18 cellular contexts compared by ENCODE assay signal in the genomic region with DNA sequence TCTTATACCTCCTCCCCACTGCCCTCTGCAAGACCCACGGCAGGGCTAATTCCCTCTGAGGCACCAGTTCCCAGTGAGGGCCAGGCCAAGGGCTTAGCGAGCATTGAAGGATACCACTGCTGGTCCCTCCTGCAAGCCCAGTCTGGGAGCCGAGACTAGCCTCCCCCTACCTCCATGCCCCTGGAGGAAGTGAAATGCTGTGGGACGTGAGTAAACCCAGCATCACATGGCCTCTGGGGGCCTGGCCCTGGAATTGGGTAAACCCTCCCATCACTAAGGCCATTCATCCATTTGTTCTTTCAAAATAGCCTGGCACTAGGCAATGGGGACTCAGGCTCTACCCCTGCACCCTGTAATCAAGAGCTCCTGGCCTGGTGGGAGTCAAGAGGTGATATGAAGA. TPM values are rescaled to one million over a fixed set of nuclear protein-coding genes. Genes with fewer than 3 reads are reported as not detected.
A peak's percentile ranks its signal among the peaks of the same experiment; 100 is the strongest.
DNase-seq lines count a peak whose midpoint lies in the region; ATAC-seq and TF ChIP-seq lines count a peak whose summit lies in the region.
"Had no signal": no experiment of that assay in that cellular context is flagged by ENCODE, and none has a peak within 500 bp of the region (broad histone marks: within the 10 kb centered on the region; RNA-seq: fewer than 3 reads in every experiment).

No MANE protein-coding gene starts in this region.

- DNase-seq in left ventricle myocardium superior (peak; percentile 26), right atrium auricular region (ENCODE audit: low spot score) (no peak), SK-MEL-5 (ENCODE audit: low read depth, low spot score) (peak; percentile 37), lower lobe of right lung (peak; percentile 46), upper lobe of right lung (no peak), NCI-H146 (lab: John Stamatoyannopoulos, UW) (no peak), NCI-H187 (lab: John Stamatoyannopoulos, UW) (no peak)
- DNase-seq: activated CD4-positive, alpha-beta T cell treated with anti-CD3 and anti-CD28 coated beads, Interleukin-2, amount 10 ng/mL, durations not matched to agents 7 days and 5 days; activated gamma-delta T cell; AML-193; islet precursor cell; NCI-H1694; NCI-H524 treated with DMSO at 0.1 percent for 48 hours; stimulated activated CD4-positive, alpha-beta T cell treated with anti-CD3 and anti-CD28 coated beads, Interleukin-2, amount 100 ng/mL, for 24 hours; stimulated activated CD8-positive, alpha-beta memory T cell treated with anti-CD3 and anti-CD28 coated beads, Interleukin-4, amount 100 ng/mL, for 48 hours had no signal

- H3K36me3 ChIP-seq in right atrium auricular region: no peaks in the 10 kb centered on the region
- H3K36me3 ChIP-seq in lower lobe of right lung: peaks cover 38% of the 10 kb centered on the region
- H3K36me3 ChIP-seq in upper lobe of right lung: peaks cover 16% of the 10 kb centered on the region

- intact Hi-C loops in left ventricle myocardium superior (cut with micrococcal nuclease): loop anchor here (5.0 kb wide), 1 partner anchor 65 kb away; the partner anchor contains the start of gene STARD10
- intact Hi-C loops in lower lobe of right lung (cut with DNase I): no loop called here
- intact Hi-C loops in upper lobe of right lung (cut with DNase I): loop anchor here (5.0 to 10.0 kb wide), 2 partner anchors 65 to 447 kb away; partner anchors contain the start of gene STARD10

- no peaks in the 10 kb centered on the region for H3K9me3 ChIP-seq in right atrium auricular region
- H3K9me3 ChIP-seq in lower lobe of right lung: no peaks in the 10 kb centered on the region
- no peaks in the 10 kb centered on the region for H3K9me3 ChIP-seq in upper lobe of right lung

- H3K4me3 ChIP-seq in right atrium auricular region: no peak overlapping the region
- H3K4me3 ChIP-seq in lower lobe of right lung: no peak overlapping the region
- H3K4me3 ChIP-seq in upper lobe of right lung: no peak overlapping the region
- H3K4me3 ChIP-seq: K562, upper lobe of left lung had no signal

- in situ Hi-C loops in SK-MEL-5 (cut with HindIII; ENCODE audit: low pct_unique_long_range_greater_than_20kb, low sequenced_read_pairs): no loop called here

- H3K27me3 ChIP-seq in right atrium auricular region (no peaks in the 10 kb centered on the region), lower lobe of right lung (ENCODE audit: low read depth) (no peaks in the 10 kb centered on the region), upper lobe of right lung (no peaks in the 10 kb centered on the region)
- H3K27me3 ChIP-seq: upper lobe of left lung had no signal

- H3K4me1 ChIP-seq in right atrium auricular region: peaks cover 3 to 25% of the 10 kb centered on the region in 2 donors
- H3K4me1 ChIP-seq in lower lobe of right lung: peaks cover 52% of the 10 kb centered on the region
- H3K4me1 ChIP-seq in upper lobe of right lung: peaks cover 26% of the 10 kb centered on the region

- TF ChIP-seq CTCF in right atrium auricular region (IDR thresholded peaks at IDR 0.05) (no peak), lower lobe of right lung (IDR thresholded peaks at IDR 0.05) (no peak), upper lobe of right lung (IDR thresholded peaks at IDR 0.05) (no peak)

- H3K27ac ChIP-seq in right atrium auricular region: peak overlapping the region in 1 of 2 donors; percentile 27
- H3K27ac ChIP-seq in lower lobe of right lung: peak overlapping the region; percentile 24
- no peak overlapping the region for H3K27ac ChIP-seq in upper lobe of right lung

- ATAC-seq in left ventricle myocardium superior (no peak), lower lobe of right lung (no peak), upper lobe of right lung (peak; percentile 35), HG03571 (IDR thresholded peaks at IDR 0.05; ENCODE audit: unreplicated experiment) (no peak)
- ATAC-seq: K562 had no signal

RNA-seq across cellular contexts. Expression of gene ARAP1, which starts 24.7 kb away (rescaled TPM):
- total RNA-seq in left ventricle myocardium superior: 58.9 TPM
- total RNA-seq in right atrium auricular region: 10 to 100 TPM; 74.0 to 83.8 TPM
- 57.4 and 59.2 TPM in 2 replicates for total RNA-seq in SK-MEL-5 (2014; rRNA removed; shearing (Covaris generic))
- 68.1 and 99.2 TPM in 2 replicates for polyA plus RNA-seq in SK-MEL-5 (2015; cell fraction: cytosol; rRNA removed)
- 169 and 179 TPM in 2 replicates for polyA plus RNA-seq in SK-MEL-5 (2015; cell fraction: nucleus; rRNA removed)
- 276 TPM for total RNA-seq in lower lobe of right lung
- 226 TPM for total RNA-seq in upper lobe of right lung

RNA-seq across cellular contexts. Expression of gene PDE2A, which starts 53.3 kb away (rescaled TPM):
- total RNA-seq in left ventricle myocardium superior: 30.0 TPM
- 10 to 100 TPM; 23.1 to 34.2 TPM for total RNA-seq in right atrium auricular region
- total RNA-seq in SK-MEL-5 (2014; rRNA removed; shearing (Covaris generic)): 0.26 and 0.64 TPM in 2 replicates
- 0.47 and 0.70 TPM in 2 replicates for polyA plus RNA-seq in SK-MEL-5 (2015; cell fraction: cytosol; rRNA removed)
- polyA plus RNA-seq in SK-MEL-5 (2015; cell fraction: nucleus; rRNA removed): 0.64 and 2.9 TPM in 2 replicates
- 19.5 TPM for total RNA-seq in lower lobe of right lung
- 27.3 TPM for total RNA-seq in upper lobe of right lung

Comparison
In these comparisons a context has a peak if more than half of its experiments do, and no peak if none do; other contexts are left out.
1. DNase-seq: peak in left ventricle myocardium superior (single experiment), SK-MEL-5 (single experiment) and lower lobe of right lung (single experiment); none in right atrium auricular region (single experiment), upper lobe of right lung (single experiment), NCI-H146 (single experiment) and NCI-H187 (0 of 2).
2. RNA of gene PDE2A, which starts 53.3 kb away (total RNA-seq): 23.1 to 34.2 TPM in right atrium auricular region, 30.0 TPM in left ventricle myocardium superior (single experiment), 27.3 TPM in upper lobe of right lung (single experiment) and 19.5 TPM in lower lobe of right lung (single experiment); 0.26 to 0.64 TPM in SK-MEL-5; every median in the first group is over 10 times any median in the second.